ENCODE assay signal across 19 cellular contexts in the genomic region with DNA sequence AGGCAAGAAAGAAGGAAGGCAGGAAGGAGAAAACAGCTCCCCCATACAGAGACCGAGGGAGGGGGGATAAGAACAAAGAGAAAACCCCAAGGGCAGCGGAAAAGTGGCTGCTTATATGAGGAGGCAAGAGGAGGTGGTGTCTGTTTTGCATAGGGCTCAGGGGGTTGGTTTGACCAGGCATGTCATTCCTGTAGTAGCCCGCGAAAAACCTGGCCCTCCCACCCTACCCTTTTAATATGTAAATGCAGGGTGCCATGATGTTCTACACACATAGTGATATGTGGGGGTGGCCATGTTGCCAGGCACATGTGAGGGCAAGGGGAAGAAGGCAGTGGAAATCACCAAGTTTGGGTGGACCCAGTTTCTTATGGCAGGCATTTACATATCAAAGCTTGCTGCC.
A peak's percentile ranks its signal among the peaks of the same experiment; 100 is the strongest.
DNase-seq lines count a peak whose midpoint lies in the region; ATAC-seq, FAIRE-seq and TF ChIP-seq lines count a peak whose summit lies in the region.
"Had no signal": no experiment of that assay in that cellular context is flagged by ENCODE, and none has a peak within 500 bp of the region (broad histone marks: within the 10 kb centered on the region; RNA-seq: fewer than 3 reads in every experiment).

No MANE protein-coding gene starts in this region.

- DNase-seq in HAP-1 (ENCODE audit: low spot score in 2 of 2) (peak; percentile 74 to 81), H1 (ENCODE audit: low read depth in 1 of 2, low spot score in 2 of 2) (peak in 1 of 2 experiments; percentile 43), smooth muscle cell (lab: John Stamatoyannopoulos, UW; ENCODE audit: unreplicated experiment) (no peak), NCI-H69 (lab: John Stamatoyannopoulos, UW) (no peak), NCI-H2227 treated with DMSO at 0.1 percent for 48 hours (lab: John Stamatoyannopoulos, UW) (no peak)
- DNase-seq: CD8-positive, alpha-beta memory T cell; Karpas-422; MG63; NCI-H1092; NCI-H2081 treated with DMSO at 0.1 percent for 48 hours; NCI-H510A; NCI-H774; SHP77 treated with DMSO at 0.1 percent for 48 hours; SK-N-SH had no signal

- peak overlapping the region; percentile 81; the same call in 1 of the 2 replicates for H2BK20ac ChIP-seq in H1 (ENCODE audit: low read length)

- in situ Hi-C loops in HAP-1 (cut with MboI; ENCODE audit: low sequenced_read_pairs), result no loop called here

- TF ChIP-seq CTCF in H1 (IDR thresholded peaks at IDR 0.05; ENCODE audit: control extremely low read depth in 1 of 3, insufficient read depth in 1 of 3, low read depth in 1 of 3, low read length in 3 of 3) (no peak), smooth muscle cell (IDR thresholded peaks at IDR 0.05; ENCODE audit: borderline replicate concordance, insufficient read depth, poor library complexity, severe bottlenecking) (no peak)

- no peak for ATAC-seq in GM18861 (IDR thresholded peaks at IDR 0.05; ENCODE audit: unreplicated experiment)
- ATAC-seq: A549 had no signal

- WGBS in H1 (ENCODE audit: extremely low coverage in 1 of 2, insufficient coverage in 1 of 2, insufficient read length in 1 of 2, insufficient replicate concordance in 2 of 2, low coverage in 1 of 2, low lambda C conversion rate in 2 of 2, missing lambda C conversion rate in 1 of 2), 2 experiments, result 9% methylated on average over 4 of the region's 4 CpGs; no CpG with 5 or more reads in 1 of the 2 experiments
- 56% methylated on average over 4 of the region's 4 CpGs for WGBS in smooth muscle cell (ENCODE audit: low lambda C conversion rate)

- TF ChIP-seq EP300 in H1 (IDR thresholded peaks at IDR 0.05; ENCODE audit: borderline replicate concordance in 1 of 2, low read depth in 2 of 2, low read length in 2 of 2), result no peak

- FAIRE-seq in H1 (lab: Jason Lieb, UNC), result peak; percentile 69
- FAIRE-seq: A549, H54 had no signal

- no peaks in the 10 kb centered on the region for H3F3A ChIP-seq in smooth muscle cell (ENCODE audit: low read depth)

- no peak for TF ChIP-seq RAD21 in H1 (IDR thresholded peaks at IDR 0.05 in 1 of 2, conservative IDR thresholded peaks at IDR 0.05 in 1 of 2; ENCODE audit: low read depth in 2 of 2, low read length in 2 of 2)

- H3K27me3 ChIP-seq in HAP-1 (ENCODE audit: low read depth) (no peaks in the 10 kb centered on the region), H1 (replicated peaks in 1 of 4; ENCODE audit: control insufficient read depth in 3 of 4, extremely low read depth in 1 of 4, insufficient read depth in 3 of 4, low read length in 3 of 4) (no peaks in the 10 kb centered on the region), iPS-20b (ENCODE audit: insufficient read depth, low read length) (no peaks in the 10 kb centered on the region), smooth muscle cell (ENCODE audit: low read depth) (no peaks in the 10 kb centered on the region)
- H3K27me3 ChIP-seq: BLaER1 treated with 17β-estradiol and CSF1 and Interleukin-3, amounts not matched to agents 10 nM and 100 nM; MG63 had no signal

- H2AFZ ChIP-seq in H1 (ENCODE audit: low read length), result no peak overlapping the region
- H2AFZ ChIP-seq in smooth muscle cell (ENCODE audit: low read depth), result peak overlapping the region; percentile 7

- H4K8ac ChIP-seq in H1 (ENCODE audit: extremely low read depth, insufficient read depth, low read length), result no peak overlapping the region

- peak overlapping the region; percentile 55; the same call in 1 of the 2 replicates for H2BK5ac ChIP-seq in H1 (ENCODE audit: low read depth, low read length)

- H4K91ac ChIP-seq in H1 (replicated peaks; ENCODE audit: insufficient read length, low read length), result peak overlapping the region; percentile 73

- POLR2A ChIA-PET in H1 (lab: Charles Lee; ENCODE audit: partially characterized antibody), result no interaction called here

- H3K14ac ChIP-seq in H1 (ENCODE audit: insufficient read length), result no peak overlapping the region

- TF ChIP-seq POLR2A in H1 (IDR thresholded peaks at IDR 0.05; ENCODE audit: control extremely low read depth in 1 of 2, low read depth in 2 of 2, low read length in 2 of 2), result no peak

- H3K79me1 ChIP-seq in H1 (ENCODE audit: low read depth, low read length), result no peaks in the 10 kb centered on the region

- no peaks in the 10 kb centered on the region for H3K79me2 ChIP-seq in H1 (ENCODE audit: control insufficient read depth in 1 of 2, insufficient read depth in 2 of 2, low read length in 2 of 2)
- no peaks in the 10 kb centered on the region for H3K79me2 ChIP-seq in smooth muscle cell (ENCODE audit: low read depth)

- H3K4me3 ChIP-seq in HAP-1 (no peak overlapping the region), H1 (ENCODE audit: extremely low read depth in 1 of 4, insufficient read depth in 2 of 4, low read depth in 3 of 4, low read length in 4 of 4) (peak overlapping the region in 1 of 4 experiments; percentile 27; a peak in 1 of 8 replicates), iPS-20b (ENCODE audit: low read length) (peak overlapping the region; percentile 34; the same call in 1 of the 2 replicates), smooth muscle cell (no peak overlapping the region)
- H3K4me3 ChIP-seq: A549; BLaER1 treated with 17β-estradiol and CSF1 and Interleukin-3, amounts not matched to agents 10 nM and 100 nM; MG63 had no signal

- H3K23ac ChIP-seq in H1 (ENCODE audit: insufficient read length), result no peak overlapping the region

- peak overlapping the region; percentile 64 for H3K18ac ChIP-seq in H1 (ENCODE audit: extremely low read depth, low read length)

- H3K23me2 ChIP-seq in H1 (ENCODE audit: low read depth, low read length), result no peaks in the 10 kb centered on the region

- H3K4me2 ChIP-seq in H1 (ENCODE audit: insufficient read depth in 1 of 2, low read depth in 2 of 2, low read length in 2 of 2), result peak overlapping the region in 1 of 2 experiments; percentile 87; a peak in 2 of 4 replicates
- H3K4me2 ChIP-seq in smooth muscle cell, result no peak overlapping the region
- H3K4me2 ChIP-seq: A549; BLaER1 treated with 17β-estradiol and CSF1 and Interleukin-3, amounts not matched to agents 10 nM and 100 nM; SK-N-SH had no signal

- H3K4ac ChIP-seq in H1 (replicated peaks; ENCODE audit: insufficient read length, low read depth, low read length), result no peak overlapping the region

- no peak overlapping the region for H2BK15ac ChIP-seq in H1 (ENCODE audit: low read length)

- H3K36me3 ChIP-seq in HAP-1 (replicated peaks) (no peaks in the 10 kb centered on the region), H1 (ENCODE audit: control insufficient read depth in 2 of 4, insufficient read depth in 4 of 4, low read length in 3 of 4) (no peaks in the 10 kb centered on the region), iPS-20b (ENCODE audit: insufficient read depth, low read depth, low read length) (no peaks in the 10 kb centered on the region), smooth muscle cell (ENCODE audit: low read depth) (no peaks in the 10 kb centered on the region)
- H3K36me3 ChIP-seq: BLaER1 treated with 17β-estradiol and CSF1 and Interleukin-3, amounts not matched to agents 10 nM and 100 nM; MG63 had no signal

- peak overlapping the region; percentile 64 for H2BK12ac ChIP-seq in H1 (ENCODE audit: low read depth, low read length)

- H3K9ac ChIP-seq in H1 (replicated peaks in 1 of 4; ENCODE audit: extremely low read depth in 1 of 4, low read depth in 3 of 4, low read length in 3 of 4) (no peak overlapping the region), iPS-20b (ENCODE audit: low read depth, low read length) (peak overlapping the region; percentile 81; the same call in 1 of the 2 replicates), smooth muscle cell (ENCODE audit: low read depth) (no peak overlapping the region)
- H3K9ac ChIP-seq: BLaER1 treated with 17β-estradiol and CSF1 and Interleukin-3, amounts not matched to agents 10 nM and 100 nM; SK-N-SH had no signal

- peak overlapping the region; percentile 60 for H2BK120ac ChIP-seq in H1 (replicated peaks; ENCODE audit: low read depth, low read length)

- H3K27ac ChIP-seq in H1 (ENCODE audit: low read depth, low read length) (0 out of 2 replicates have a peak overlapping the region, but pooled peaks have one; percentile 53), iPS-20b (ENCODE audit: low read length) (peak overlapping the region; percentile 85), smooth muscle cell (ENCODE audit: low read depth) (no peak overlapping the region)
- H3K27ac ChIP-seq: A549; BLaER1 treated with 17β-estradiol and CSF1 and Interleukin-3, amounts not matched to agents 10 nM and 100 nM had no signal

- no peak overlapping the region for H3K56ac ChIP-seq in H1 (replicated peaks; ENCODE audit: insufficient read length, low read depth, low read length)

- no peaks in the 10 kb centered on the region for H4K20me1 ChIP-seq in H1 (replicated peaks in 1 of 2; ENCODE audit: control insufficient read depth in 1 of 2, insufficient read depth in 2 of 2, low read length in 2 of 2)
- H4K20me1 ChIP-seq in smooth muscle cell (ENCODE audit: low read depth), result no peaks in the 10 kb centered on the region
- H4K20me1 ChIP-seq: BLaER1 treated with 17β-estradiol and CSF1 and Interleukin-3, amounts not matched to agents 10 nM and 100 nM had no signal

- H4K5ac ChIP-seq in H1 (ENCODE audit: insufficient read length, low read depth, low read length), result peak overlapping the region; percentile 15

- H3K9me3 ChIP-seq in HAP-1 (no peaks in the 10 kb centered on the region), H1 (ENCODE audit: insufficient read depth in 2 of 2, low read depth in 1 of 2, low read length in 1 of 2) (peaks cover 7% of the 10 kb centered on the region in 2 experiments; a peak in 2 of 4 replicates), iPS-20b (ENCODE audit: insufficient read depth, low read depth, low read length) (peaks cover 21% of the 10 kb centered on the region), smooth muscle cell (replicated peaks; ENCODE audit: low read depth) (no peaks in the 10 kb centered on the region)
- H3K9me3 ChIP-seq: A549, MG63, SK-N-SH had no signal

- CTCF ChIA-PET in H1 (lab: Charles Lee; ENCODE audit: partially characterized antibody), result interaction anchor here (1.0 kb wide), 1 partner anchor 203 kb away, joined by 3 read pairs; the partner anchor contains the start of gene UBL3

- no peak overlapping the region for H2AK5ac ChIP-seq in H1 (ENCODE audit: low read depth, low read length)

- H3K4me1 ChIP-seq in HAP-1 (peaks cover 17% of the 10 kb centered on the region), H1 (replicated peaks in 1 of 4; ENCODE audit: control insufficient read depth in 3 of 4, insufficient read depth in 4 of 4, low read length in 3 of 4) (peaks cover 12 to 19% (median 14%) of the 10 kb centered on the region in 4 experiments), iPS-20b (ENCODE audit: insufficient read depth, low read length) (peaks cover 26% of the 10 kb centered on the region; the same call in 1 of the 2 replicates), smooth muscle cell (ENCODE audit: low read depth) (no peaks in the 10 kb centered on the region)
- H3K4me1 ChIP-seq: A549 had no signal

TF ChIP-seq in H1, 55 proteins besides CTCF, POLR2A, EP300 and RAD21 (continues in another document):
- TF ChIP-seq MAX (IDR thresholded peaks at IDR 0.05), result peak; percentile 64
- TF ChIP-seq JUND (IDR thresholded peaks at IDR 0.05; ENCODE audit: low read length), result no peak
- TF ChIP-seq YY1 (IDR thresholded peaks at IDR 0.05; ENCODE audit: low read depth, low read length), result peak; percentile 57; the same call in 1 of the 2 replicates

Comparison
In these comparisons a context has a peak if more than half of its experiments do, and no peak if none do; other contexts are left out.
1. DNase-seq: peak in HAP-1 (2 of 2); none in smooth muscle cell (single experiment), NCI-H69 (single experiment) and NCI-H2227 treated with DMSO at 0.1 percent for 48 hours (single experiment).